Comparison of ENCODE assay signal across 16 cellular contexts in genomic region chr18:61748024-61748423, GRCh38.
"Had no signal": no experiment of that assay in that cellular context is flagged by ENCODE, and none has a peak within 500 bp of the region (broad histone marks: within the 10 kb centered on the region; RNA-seq: fewer than 3 reads in every experiment).

No MANE protein-coding gene starts in this region.

- H3K4me1 ChIP-seq: esophagus squamous epithelium had no signal

- H3K27me3 Mint-ChIP-seq: type B pancreatic cell had no signal

- H3K27me3 ChIP-seq: esophagus squamous epithelium had no signal

- FAIRE-seq: endometrium, keratinocyte had no signal

- H3K9me3 Mint-ChIP-seq: activated naive CD4-positive, alpha-beta T cell treated with anti-CD3 and anti-CD28 coated beads, Interleukin-2, amount 50 U/mL, for 24 hours; brain had no signal

- H3K36me3 ChIP-seq: esophagus squamous epithelium had no signal

- H3K9me3 ChIP-seq: esophagus squamous epithelium had no signal

- H3K4me1 Mint-ChIP-seq: activated naive CD4-positive, alpha-beta T cell treated with anti-CD3 and anti-CD28 coated beads, Interleukin-2, amount 50 U/mL, for 24 hours; memory B cell; natural killer cell had no signal

- H3K36me3 Mint-ChIP-seq: activated naive CD4-positive, alpha-beta T cell treated with anti-CD3 and anti-CD28 coated beads, Interleukin-2, amount 50 U/mL, for 24 hours; brain; memory B cell; natural killer cell; type B pancreatic cell had no signal

- H3K4me3 Mint-ChIP-seq: activated naive CD4-positive, alpha-beta T cell treated with anti-CD3 and anti-CD28 coated beads, Interleukin-2, amount 50 U/mL, for 24 hours; brain; memory B cell; natural killer cell; type B pancreatic cell had no signal

- H3K27ac Mint-ChIP-seq: activated naive CD4-positive, alpha-beta T cell treated with anti-CD3 and anti-CD28 coated beads, Interleukin-2, amount 50 U/mL, for 24 hours; memory B cell; natural killer cell; type B pancreatic cell had no signal

- H3K4me3 ChIP-seq: esophagus squamous epithelium had no signal

- DNase-seq: activated CD4-positive, alpha-beta T cell treated with anti-CD3 and anti-CD28 coated beads, Interleukin-2, amount 50 U/mL, for 1 hour; activated T-cell treated with anti-CD3 and anti-CD28 coated beads, Interleukin-2, amount 50 U/mL, for 1 hour; esophagus squamous epithelium; foreskin fibroblast; head of caudate nucleus; natural killer cell; nucleus accumbens; stimulated activated CD4-positive, alpha-beta T cell treated with anti-CD3 and anti-CD28 coated beads, Interleukin-2, amount 100 ng/mL, for 24 hours; stimulated activated naive CD4-positive, alpha-beta T cell had no signal

- ATAC-seq: natural killer cell, sciatic nerve had no signal
